1 cellular context compared by ENCODE assay signal in genomic region chr11:114187173-114187572, GRCh38.
TF ChIP-seq lines count a peak whose summit lies in the region.

No MANE protein-coding gene starts in this region.

TF ChIP-seq in WTC11, 78 proteins besides CTCF, POLR2A, EP300 and RAD21 (continued from another document):
- TF ChIP-seq ARID4B (CRISPR knock-in tag; IDR thresholded peaks at IDR 0.05; ENCODE audit: borderline replicate concordance) (no peak), NR2C2 (CRISPR knock-in tag; IDR thresholded peaks at IDR 0.05) (no peak), CDX4 (CRISPR knock-in tag; IDR thresholded peaks at IDR 0.05; ENCODE audit: borderline replicate concordance) (no peak), ZNF317 (CRISPR knock-in tag; IDR thresholded peaks at IDR 0.05; ENCODE audit: borderline replicate concordance, low read depth) (no peak), PRDM15 (CRISPR knock-in tag; IDR thresholded peaks at IDR 0.05) (no peak), ZMAT4 (CRISPR knock-in tag; IDR thresholded peaks at IDR 0.05) (no peak), GRHL2 (CRISPR knock-in tag; IDR thresholded peaks at IDR 0.05; ENCODE audit: insufficient replicate concordance, severe bottlenecking) (no peak), FOXP4 (CRISPR knock-in tag; IDR thresholded peaks at IDR 0.05) (no peak), USF2 (CRISPR knock-in tag; IDR thresholded peaks at IDR 0.05) (no peak), SMAD4 (CRISPR knock-in tag; IDR thresholded peaks at IDR 0.05) (no peak)
